In genomic region chr10:70563230-70563629, GRCh38 we compare ENCODE assay signal across 33 cellular contexts. TPM values are rescaled to one million over a fixed set of nuclear protein-coding genes. Genes with fewer than 3 reads are reported as not detected.
DNase-seq lines count a peak whose midpoint lies in the region; ATAC-seq lines count a peak whose summit lies in the region.
"Had no signal": no experiment of that assay in that cellular context is flagged by ENCODE, and none has a peak within 500 bp of the region (broad histone marks: within the 10 kb centered on the region; RNA-seq: fewer than 3 reads in every experiment).

No MANE protein-coding gene starts in this region.

- no peak for ATAC-seq in activated naive CD8-positive, alpha-beta T cell treated with anti-CD3 and anti-CD28 coated beads, Interleukin-2, amount 10 ng/mL, durations not matched to agents 7 days and 5 days (ENCODE audit: low read depth)
- ATAC-seq in stimulated activated effector memory CD8-positive, alpha-beta T cell treated with anti-CD3 and anti-CD28 coated beads, Interleukin-12 subunit alpha, Interleukin-12 subunit beta, amount 100 ng/mL, for 72 hours: no peak
- no peak for ATAC-seq in HG03354 (IDR thresholded peaks at IDR 0.05; ENCODE audit: poor library complexity, severe bottlenecking, unreplicated experiment)
- ATAC-seq: activated T-cell treated with anti-CD3 and anti-CD28 coated beads, Interleukin-2, amount 50 U/mL, for 4 hours; body of pancreas; heart left ventricle; Panc1 had no signal

- no peak for DNase-seq in activated naive CD8-positive, alpha-beta T cell treated with anti-CD3 and anti-CD28 coated beads, Interleukin-2, amount 10 ng/mL, durations not matched to agents 7 days and 5 days
- DNase-seq in activated naive CD8-positive, alpha-beta T cell treated with anti-CD3 and anti-CD28 coated beads for 36 hours: no peak
- DNase-seq in SK-N-DZ (ENCODE audit: low spot score): peak; percentile 30
- DNase-seq in left kidney (ENCODE audit: low read depth, low spot score): peak; percentile 12
- no peak for DNase-seq in stimulated activated effector memory CD8-positive, alpha-beta T cell treated with anti-CD3 and anti-CD28 coated beads, Interleukin-12 subunit alpha, Interleukin-12 subunit beta, amount 100 ng/mL, for 72 hours (ENCODE audit: low spot score in 2 of 2)
- no peak for DNase-seq in stimulated activated CD4-positive, alpha-beta T cell treated with anti-CD3 and anti-CD28 coated beads, Interleukin-4, amount 100 ng/mL, for 1 hour
- no peak for DNase-seq in COR-L47 (lab: John Stamatoyannopoulos, UW)
- DNase-seq: ACHN; activated CD4-positive, alpha-beta T cell treated with anti-CD3 and anti-CD28 coated beads, Interleukin-2, amount 10 ng/mL, durations not matched to agents 7 days and 5 days; activated T-cell treated with anti-CD3 and anti-CD28 coated beads, Interleukin-2, amount 50 U/mL, for 4 hours; adrenal gland; BE2C; dermis blood vessel endothelial cell; DMS53; esophagus squamous epithelium; foreskin melanocyte; heart left ventricle; Karpas-422; naive B cell; NCI-H1436; NCI-H2081 treated with DMSO at 0.1 percent for 48 hours; NCI-H2227 treated with DMSO at 0.1 percent for 48 hours; NCI-H526; retina; Right ventricle myocardium superior; small intestine; stimulated activated CD4-positive, alpha-beta T cell treated with anti-CD3 and anti-CD28 coated beads, Interleukin-1b, Interleukin-23, amount 100 ng/mL, for 48 hours; T1000 had no signal

- no peaks in the 10 kb centered on the region for H3K36me3 Mint-ChIP-seq in activated naive CD8-positive, alpha-beta T cell treated with anti-CD3 and anti-CD28 coated beads, Interleukin-2, amount 10 ng/mL, durations not matched to agents 7 days and 5 days
- no peaks in the 10 kb centered on the region for H3K36me3 Mint-ChIP-seq in activated naive CD8-positive, alpha-beta T cell treated with anti-CD3 and anti-CD28 coated beads for 36 hours
- H3K36me3 Mint-ChIP-seq in stimulated activated effector memory CD8-positive, alpha-beta T cell treated with anti-CD3 and anti-CD28 coated beads, Interleukin-12 subunit alpha, Interleukin-12 subunit beta, amount 100 ng/mL, for 72 hours: no peaks in the 10 kb centered on the region
- H3K36me3 Mint-ChIP-seq: naive B cell had no signal

- H3K9me3 Mint-ChIP-seq in activated naive CD8-positive, alpha-beta T cell treated with anti-CD3 and anti-CD28 coated beads, Interleukin-2, amount 10 ng/mL, durations not matched to agents 7 days and 5 days: no peaks in the 10 kb centered on the region
- no peaks in the 10 kb centered on the region for H3K9me3 Mint-ChIP-seq in activated naive CD8-positive, alpha-beta T cell treated with anti-CD3 and anti-CD28 coated beads for 36 hours
- H3K9me3 Mint-ChIP-seq in stimulated activated effector memory CD8-positive, alpha-beta T cell treated with anti-CD3 and anti-CD28 coated beads, Interleukin-12 subunit alpha, Interleukin-12 subunit beta, amount 100 ng/mL, for 72 hours: no peaks in the 10 kb centered on the region
- H3K9me3 Mint-ChIP-seq: activated CD4-positive, alpha-beta T cell treated with anti-CD3 and anti-CD28 coated beads, Interleukin-2, amount 10 ng/mL, durations not matched to agents 7 days and 5 days; activated T-cell treated with anti-CD3 and anti-CD28 coated beads, Interleukin-2, amount 50 U/mL, for 4 hours; naive B cell had no signal

- H3K27ac Mint-ChIP-seq in activated naive CD8-positive, alpha-beta T cell treated with anti-CD3 and anti-CD28 coated beads, Interleukin-2, amount 10 ng/mL, durations not matched to agents 7 days and 5 days: peak overlapping the region; percentile 64
- H3K27ac Mint-ChIP-seq in activated naive CD8-positive, alpha-beta T cell treated with anti-CD3 and anti-CD28 coated beads for 36 hours: no peak overlapping the region
- peak overlapping the region; percentile 5 for H3K27ac Mint-ChIP-seq in stimulated activated effector memory CD8-positive, alpha-beta T cell treated with anti-CD3 and anti-CD28 coated beads, Interleukin-12 subunit alpha, Interleukin-12 subunit beta, amount 100 ng/mL, for 72 hours
- H3K27ac Mint-ChIP-seq: activated CD4-positive, alpha-beta T cell treated with anti-CD3 and anti-CD28 coated beads, Interleukin-2, amount 10 ng/mL, durations not matched to agents 7 days and 5 days; naive B cell had no signal

- POLR2A ChIA-PET in activated naive CD8-positive, alpha-beta T cell treated with anti-CD3 and anti-CD28 coated beads, Interleukin-2, amount 10 ng/mL, durations not matched to agents 7 days and 5 days (lab: Charles Lee): interaction anchor here (1.5 kb wide), 1 partner anchor 13 kb away, joined by 4 read pairs; no protein-coding TSS in a partner anchor

- H3K27me3 Mint-ChIP-seq in activated naive CD8-positive, alpha-beta T cell treated with anti-CD3 and anti-CD28 coated beads, Interleukin-2, amount 10 ng/mL, durations not matched to agents 7 days and 5 days: no peaks in the 10 kb centered on the region
- no peaks in the 10 kb centered on the region for H3K27me3 Mint-ChIP-seq in activated naive CD8-positive, alpha-beta T cell treated with anti-CD3 and anti-CD28 coated beads for 36 hours

- H3K4me3 Mint-ChIP-seq in activated naive CD8-positive, alpha-beta T cell treated with anti-CD3 and anti-CD28 coated beads, Interleukin-2, amount 10 ng/mL, durations not matched to agents 7 days and 5 days: peak overlapping the region; percentile 3
- H3K4me3 Mint-ChIP-seq in activated naive CD8-positive, alpha-beta T cell treated with anti-CD3 and anti-CD28 coated beads for 36 hours: no peak overlapping the region
- no peak overlapping the region for H3K4me3 Mint-ChIP-seq in stimulated activated effector memory CD8-positive, alpha-beta T cell treated with anti-CD3 and anti-CD28 coated beads, Interleukin-12 subunit alpha, Interleukin-12 subunit beta, amount 100 ng/mL, for 72 hours
- H3K4me3 Mint-ChIP-seq: activated CD4-positive, alpha-beta T cell treated with anti-CD3 and anti-CD28 coated beads, Interleukin-2, amount 10 ng/mL, durations not matched to agents 7 days and 5 days; activated T-cell treated with anti-CD3 and anti-CD28 coated beads, Interleukin-2, amount 50 U/mL, for 4 hours; naive B cell had no signal

- peaks cover 49% of the 10 kb centered on the region for H3K4me1 Mint-ChIP-seq in activated naive CD8-positive, alpha-beta T cell treated with anti-CD3 and anti-CD28 coated beads, Interleukin-2, amount 10 ng/mL, durations not matched to agents 7 days and 5 days
- H3K4me1 Mint-ChIP-seq in activated naive CD8-positive, alpha-beta T cell treated with anti-CD3 and anti-CD28 coated beads for 36 hours: peaks cover 21% of the 10 kb centered on the region
- H3K4me1 Mint-ChIP-seq in stimulated activated effector memory CD8-positive, alpha-beta T cell treated with anti-CD3 and anti-CD28 coated beads, Interleukin-12 subunit alpha, Interleukin-12 subunit beta, amount 100 ng/mL, for 72 hours: peaks cover 57% of the 10 kb centered on the region

RNA-seq across cellular contexts. Expression of gene PRF1, which starts 39.3 kb away (rescaled TPM):
- total RNA-seq in activated naive CD8-positive, alpha-beta T cell treated with anti-CD3 and anti-CD28 coated beads, Interleukin-2, amount 10 ng/mL, durations not matched to agents 7 days and 5 days: 100 to 1,000 TPM; 165 to 170 TPM
- total RNA-seq in activated naive CD8-positive, alpha-beta T cell treated with anti-CD3 and anti-CD28 coated beads for 36 hours: 10 to 100 TPM; 44.7 to 46.9 TPM
- polyA plus RNA-seq in SK-N-DZ (2014; cell fraction: cytosol; rRNA removed): not detected in 2 replicates
- polyA plus RNA-seq in SK-N-DZ (2014; cell fraction: nucleus; rRNA removed): not detected in 2 replicates
- total RNA-seq: dermis blood vessel endothelial cell, kidney epithelial cell, osteocyte had no signal

Comparison
In these comparisons a context has a peak if more than half of its experiments do, and no peak if none do; other contexts are left out.
1. DNase-seq: peak in SK-N-DZ (single experiment) and left kidney (single experiment); none in activated naive CD8-positive, alpha-beta T cell treated with anti-CD3 and anti-CD28 coated beads, Interleukin-2, amount 10 ng/mL, durations not matched to agents 7 days and 5 days (single experiment), activated naive CD8-positive, alpha-beta T cell treated with anti-CD3 and anti-CD28 coated beads for 36 hours (single experiment), stimulated activated effector memory CD8-positive, alpha-beta T cell treated with anti-CD3 and anti-CD28 coated beads, Interleukin-12 subunit alpha, Interleukin-12 subunit beta, amount 100 ng/mL, for 72 hours (0 of 2), stimulated activated CD4-positive, alpha-beta T cell treated with anti-CD3 and anti-CD28 coated beads, Interleukin-4, amount 100 ng/mL, for 1 hour (single experiment) and COR-L47 (single experiment).